Comparison of ENCODE assay signal across 8 cellular contexts in the genomic region with DNA sequence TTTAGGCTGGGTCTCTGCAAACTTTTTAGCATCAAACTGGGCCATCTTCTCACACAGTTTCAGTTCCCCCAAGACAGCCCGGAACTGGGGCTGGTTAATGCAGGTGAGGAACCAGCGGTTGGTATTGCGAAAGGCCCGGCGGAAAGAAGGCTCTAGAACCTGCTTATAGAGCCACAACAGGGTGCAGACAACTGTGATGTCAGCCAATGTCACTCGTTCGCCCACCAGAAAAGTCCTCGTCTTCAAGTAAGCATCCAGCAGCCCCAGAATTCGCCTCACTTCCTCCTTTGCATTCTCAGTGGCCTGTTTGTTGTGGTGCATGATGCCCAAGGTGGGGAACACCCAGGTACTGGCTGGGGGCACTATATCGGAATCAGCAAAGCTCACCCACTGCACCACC. TPM values are rescaled to one million over a fixed set of nuclear protein-coding genes. Genes with fewer than 3 reads are reported as not detected.
DNase-seq lines count a peak whose midpoint lies in the region; ATAC-seq, FAIRE-seq and TF ChIP-seq lines count a peak whose summit lies in the region.
"Not testable (repeated sequence)": the region's sequence is repeated elsewhere in the genome, so short reads cannot be mapped to it uniquely, and the experiment has no call there.

No MANE protein-coding gene starts in this region.

- ATAC-seq in GM19025 (IDR thresholded peaks at IDR 0.05; ENCODE audit: low read depth, unreplicated experiment) (peak; percentile 96), GM21381 (IDR thresholded peaks at IDR 0.05; ENCODE audit: unreplicated experiment) (peak; percentile 93), HG02610 (IDR thresholded peaks at IDR 0.05; ENCODE audit: unreplicated experiment) (peak; percentile 91), HG03060 (IDR thresholded peaks at IDR 0.05; ENCODE audit: low read depth, unreplicated experiment) (peak; percentile 51), HG03565 (IDR thresholded peaks at IDR 0.05; ENCODE audit: unreplicated experiment) (peak; percentile 82)
- peak; percentile 35 to 52 for ATAC-seq in naive thymus-derived CD8-positive, alpha-beta T cell

- not testable (repeated sequence) for H3K9ac ChIP-seq in SU-DHL-6 (ENCODE audit: low read length)

- not testable (repeated sequence) for H3K9me2 ChIP-seq in SU-DHL-6 (replicated peaks; ENCODE audit: insufficient read depth, low read length)

- not testable (repeated sequence) for H3F3A ChIP-seq in SU-DHL-6 (ENCODE audit: insufficient read depth)

- not testable (repeated sequence) for TF ChIP-seq CTCF in SU-DHL-6 (IDR thresholded peaks at IDR 0.05; ENCODE audit: insufficient read depth, low read length, poor library complexity, severe bottlenecking)

- peak overlapping the region in 2 of 10 donors; percentile 33 to 36 for H3K4me3 Mint-ChIP-seq in naive thymus-derived CD8-positive, alpha-beta T cell

- H2AFZ ChIP-seq in SU-DHL-6 (ENCODE audit: low read depth, low read length, severe bottlenecking): not testable (repeated sequence)

- not testable (repeated sequence) for H3K4me3 ChIP-seq in SU-DHL-6 (ENCODE audit: insufficient read depth, low read length, poor library complexity, severe bottlenecking)

- FAIRE-seq in GM12891 (lab: Jason Lieb, UNC): not testable (repeated sequence)

- H3K9me3 ChIP-seq in SU-DHL-6 (ENCODE audit: insufficient read depth, low read length): not testable (repeated sequence)

- not testable (repeated sequence) for TF ChIP-seq POLR2A in GM12891 (IDR thresholded peaks at IDR 0.05; ENCODE audit: low read depth, low read length)

- peak overlapping the region; percentile 9; the same call in 1 of the 2 replicates for H3K27ac ChIP-seq in SU-DHL-6 (ENCODE audit: low read depth, low read length)

- not testable (repeated sequence) for H3K27me3 ChIP-seq in SU-DHL-6 (ENCODE audit: low read length)

- H3K79me2 ChIP-seq in SU-DHL-6 (ENCODE audit: insufficient read depth, low read length): peaks cover 18% of the 10 kb centered on the region

- POLR2A ChIA-PET in naive thymus-derived CD8-positive, alpha-beta T cell (lab: Charles Lee): not testable (repeated sequence)

- not testable (repeated sequence) for H4K20me1 ChIP-seq in SU-DHL-6 (ENCODE audit: low read depth, low read length)

- H3K27ac Mint-ChIP-seq in naive thymus-derived CD8-positive, alpha-beta T cell: peak overlapping the region in 4 of 10 donors; percentile 36 to 88 (median 76)

- H3K9me3 Mint-ChIP-seq in naive thymus-derived CD8-positive, alpha-beta T cell: not testable (repeated sequence)

- not testable (repeated sequence) for H3K27me3 Mint-ChIP-seq in naive thymus-derived CD8-positive, alpha-beta T cell

- not testable (repeated sequence) for H3K36me3 ChIP-seq in SU-DHL-6 (ENCODE audit: low read length)

- peaks cover 11 to 25% (median 17%) of the 10 kb centered on the region in 4 donors for H3K4me1 Mint-ChIP-seq in naive thymus-derived CD8-positive, alpha-beta T cell

- H3K36me3 Mint-ChIP-seq in naive thymus-derived CD8-positive, alpha-beta T cell: peaks cover 0 to 12% (median 6%) of the 10 kb centered on the region in 3 donors

- not testable (repeated sequence) for DNase-seq in GM12891 (ENCODE audit: insufficient read length, low spot score)
- DNase-seq in naive thymus-derived CD8-positive, alpha-beta T cell: peak in 2 of 10 donors; percentile 18 to 25

- not testable (repeated sequence) for H3K4me2 ChIP-seq in SU-DHL-6 (ENCODE audit: low read depth, low read length, poor library complexity, severe bottlenecking)

TF ChIP-seq in GM12891, 5 proteins besides CTCF, POLR2A, EP300 and RAD21:
- TF ChIP-seq SPI1 (IDR thresholded peaks at IDR 0.05; ENCODE audit: low read depth, low read length): peak; percentile 87

RNA-seq across cellular contexts. Expression of a gene that starts 46.6 kb away (rescaled TPM):
- 67.6 TPM for polyA plus RNA-seq in GM12891 (2012; ENCODE audit: low read depth, missing spikeins)
- total RNA-seq in naive thymus-derived CD8-positive, alpha-beta T cell: 10 to 100 TPM; 25.4 to 26.8 TPM
- polyA plus RNA-seq in naive thymus-derived CD8-positive, alpha-beta T cell: 10 to 100 TPM; 49.9 to 53.7 (median 51.6) TPM

Comparison
In these comparisons a context has a peak if more than half of its experiments do, and no peak if none do; other contexts are left out.
1. ATAC-seq: peak in every context shown above with its lines; median percentile 96 in GM19025; 93 in GM21381; 91 in HG02610; 82 in HG03565; 51 in HG03060; 44 in naive thymus-derived CD8-positive, alpha-beta T cell.